Comparison of ENCODE assay signal across 1 cellular context in the genomic region with DNA sequence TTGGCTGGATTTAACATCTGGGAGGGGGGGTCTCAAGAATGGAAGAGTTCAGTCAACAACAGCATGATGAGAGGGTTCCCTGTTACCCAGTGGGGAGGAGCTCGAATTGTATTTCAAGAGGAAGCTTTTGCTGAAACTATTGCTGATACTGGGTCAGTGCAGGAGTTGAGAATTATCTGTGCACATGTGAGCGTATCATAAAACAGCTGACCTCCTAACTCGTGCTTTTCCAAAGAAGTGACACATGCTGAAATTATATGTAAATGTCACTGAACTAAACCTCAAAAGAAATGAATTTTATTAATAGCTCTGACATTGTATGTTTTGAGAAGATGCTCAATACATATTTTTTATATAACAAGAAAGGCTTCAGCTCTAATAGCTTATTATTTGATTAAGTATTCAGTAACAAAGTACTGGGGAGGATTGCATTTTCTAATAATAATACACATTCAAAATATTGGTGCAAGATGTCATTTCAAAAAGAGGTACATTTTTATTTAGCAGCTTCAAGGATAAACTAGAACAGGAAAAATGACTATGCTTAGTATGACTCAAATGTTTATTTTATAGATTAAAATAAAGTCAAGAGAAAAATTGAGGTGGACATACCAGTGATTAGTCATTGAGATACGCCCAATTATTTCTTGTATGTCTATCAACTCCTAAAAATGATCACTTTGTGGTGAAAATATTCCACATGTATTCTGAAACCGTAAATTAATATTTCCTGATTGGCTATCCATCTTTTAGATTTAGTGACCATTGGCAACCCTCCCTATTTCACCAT.
TF ChIP-seq lines count a peak whose summit lies in the region.

No MANE protein-coding gene starts in this region.

TF ChIP-seq in IMR-90, 13 proteins besides CTCF, POLR2A, EP300 and RAD21 (continued from another document):
- no peak for TF ChIP-seq CEBPB (IDR thresholded peaks at IDR 0.05; ENCODE audit: low read depth, low read length)
- TF ChIP-seq MXI1 (IDR thresholded peaks at IDR 0.05; ENCODE audit: borderline replicate concordance, low read depth, low read length) = no peak
- no peak for TF ChIP-seq NFE2L2 (IDR thresholded peaks at IDR 0.05; ENCODE audit: low read depth, low read length)
- TF ChIP-seq RCOR1 (IDR thresholded peaks at IDR 0.05; ENCODE audit: insufficient replicate concordance, low read length) = no peak
- TF ChIP-seq MAFK (IDR thresholded peaks at IDR 0.05; ENCODE audit: low read depth, low read length) = no peak
- TF ChIP-seq, protein P1, sequence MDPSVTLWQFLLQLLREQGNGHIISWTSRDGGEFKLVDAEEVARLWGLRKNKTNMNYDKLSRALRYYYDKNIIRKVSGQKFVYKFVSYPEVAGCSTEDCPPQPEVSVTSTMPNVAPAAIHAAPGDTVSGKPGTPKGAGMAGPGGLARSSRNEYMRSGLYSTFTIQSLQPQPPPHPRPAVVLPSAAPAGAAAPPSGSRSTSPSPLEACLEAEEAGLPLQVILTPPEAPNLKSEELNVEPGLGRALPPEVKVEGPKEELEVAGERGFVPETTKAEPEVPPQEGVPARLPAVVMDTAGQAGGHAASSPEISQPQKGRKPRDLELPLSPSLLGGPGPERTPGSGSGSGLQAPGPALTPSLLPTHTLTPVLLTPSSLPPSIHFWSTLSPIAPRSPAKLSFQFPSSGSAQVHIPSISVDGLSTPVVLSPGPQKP (IDR thresholded peaks at IDR 0.05; ENCODE audit: borderline replicate concordance, low read depth, low read length) = no peak
- no peak for TF ChIP-seq CHD1 (IDR thresholded peaks at IDR 0.05; ENCODE audit: low read depth, low read length)
